13 cellular contexts compared by ENCODE assay signal in the genomic region with DNA sequence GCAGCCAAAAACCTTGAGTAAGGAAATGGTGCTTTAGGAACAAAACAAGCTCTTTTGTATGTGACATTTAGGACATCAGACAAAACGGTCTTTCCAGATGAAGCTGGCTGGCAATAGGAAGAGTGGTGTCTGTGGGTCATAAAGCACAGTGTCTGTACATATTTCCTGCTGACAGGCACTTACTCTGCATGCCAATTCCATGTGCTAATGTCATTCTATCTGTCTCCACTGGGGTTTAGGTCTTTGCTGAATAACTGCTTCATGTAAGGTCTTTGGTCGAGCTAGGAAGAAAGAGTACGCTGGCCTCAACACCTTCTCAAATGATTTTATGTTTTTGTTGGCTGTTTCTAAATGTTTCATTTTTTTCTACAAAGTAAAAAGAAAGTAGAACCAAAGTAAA.
DNase-seq lines count a peak whose midpoint lies in the region; ATAC-seq and TF ChIP-seq lines count a peak whose summit lies in the region.
"Had no signal": no experiment of that assay in that cellular context is flagged by ENCODE, and none has a peak within 500 bp of the region (broad histone marks: within the 10 kb centered on the region; RNA-seq: fewer than 3 reads in every experiment).

No MANE protein-coding gene starts in this region.

- H3K27ac ChIP-seq in osteoblast (ENCODE audit: low read depth, low read length) = no peak overlapping the region
- H3K27ac ChIP-seq: lower lobe of right lung, PC-9, tibial artery had no signal

- H3K9me3 ChIP-seq in osteoblast (ENCODE audit: low read depth, low read length) = no peaks in the 10 kb centered on the region
- H3K9me3 ChIP-seq: lower lobe of right lung, tibial artery had no signal

- H4K20me1 ChIP-seq in osteoblast (ENCODE audit: insufficient read depth, low read length) = no peaks in the 10 kb centered on the region

- no peak overlapping the region for H3K4me2 ChIP-seq in osteoblast (ENCODE audit: insufficient read depth, low read length)
- H3K4me2 ChIP-seq: PC-9 had no signal

- WGBS in lower leg skin, 2 donors = 51 to 54% methylated on average over 3 of the region's 3 CpGs

- DNase-seq in NCI-H2227 treated with DMSO at 0.1 percent for 48 hours (lab: John Stamatoyannopoulos, UW) (peak; percentile 10), NCI-H2227 (lab: John Stamatoyannopoulos, UW; ENCODE audit: unreplicated experiment) (no peak), NB4 (ENCODE audit: low read depth) (peak; percentile 2), fibroblast of pulmonary artery (ENCODE audit: low read depth) (no peak), osteoblast (ENCODE audit: insufficient read length, low spot score, missing footprints) (no peak), lower leg skin (ENCODE audit: low spot score in 2 of 2) (no peak), OCI-M2 (lab: John Stamatoyannopoulos, UW; ENCODE audit: unreplicated experiment) (no peak)
- DNase-seq: KG1, lower lobe of right lung, NCI-H2029, PC-9, tibial artery had no signal

- TF ChIP-seq POLR2A in NB4 (IDR thresholded peaks at IDR 0.05; ENCODE audit: extremely low read depth, insufficient read length) = no peak
- no peak for TF ChIP-seq POLR2A in lower leg skin (IDR thresholded peaks at IDR 0.05)

- no peaks in the 10 kb centered on the region for H3K27me3 ChIP-seq in osteoblast (ENCODE audit: insufficient read depth, low read length)
- H3K27me3 ChIP-seq: tibial artery had no signal

- no peak for ATAC-seq in HG02885 (IDR thresholded peaks at IDR 0.05; ENCODE audit: poor library complexity, unreplicated experiment)
- ATAC-seq: lower lobe of right lung had no signal

- H3K4me1 ChIP-seq in osteoblast (ENCODE audit: insufficient read depth, low read length) = no peaks in the 10 kb centered on the region
- H3K4me1 ChIP-seq: lower lobe of right lung had no signal

- intact Hi-C loops in lower leg skin (cut with DNase I; ENCODE audit: low total_unique reads) = no loop called here

- H2AFZ ChIP-seq in osteoblast (ENCODE audit: low read length) = no peak overlapping the region
- H2AFZ ChIP-seq: PC-9 had no signal

- no peaks in the 10 kb centered on the region for H3K36me3 ChIP-seq in osteoblast (ENCODE audit: insufficient read depth, low read length)
- H3K36me3 ChIP-seq: lower lobe of right lung, tibial artery had no signal

- TF ChIP-seq CTCF in NB4 (IDR thresholded peaks at IDR 0.05; ENCODE audit: low read depth, low read length) (no peak), fibroblast of pulmonary artery (IDR thresholded peaks at IDR 0.05; ENCODE audit: low read length, missing control alignments) (peak; percentile 11), osteoblast (IDR thresholded peaks at IDR 0.05; ENCODE audit: extremely low read depth, low read depth, low read length) (peak; percentile 23), lower leg skin (IDR thresholded peaks at IDR 0.05) (no peak)

- H3K79me2 ChIP-seq in osteoblast (ENCODE audit: insufficient read depth, low read length) = no peaks in the 10 kb centered on the region

- no peak overlapping the region for H3K4me3 ChIP-seq in NB4 (ENCODE audit: low read depth, low read length)
- H3K4me3 ChIP-seq in fibroblast of pulmonary artery (replicated peaks; ENCODE audit: low read depth, low read length) = no peak overlapping the region
- H3K4me3 ChIP-seq in osteoblast (ENCODE audit: insufficient read depth, low read length) = no peak overlapping the region
- no peak overlapping the region for H3K4me3 ChIP-seq in lower leg skin (ENCODE audit: low read depth, poor library complexity, severe bottlenecking)
- H3K4me3 ChIP-seq: lower lobe of right lung, PC-9, tibial artery had no signal

Comparison
In these comparisons a context has a peak if more than half of its experiments do, and no peak if none do; other contexts are left out.
1. DNase-seq: peak in NCI-H2227 treated with DMSO at 0.1 percent for 48 hours (single experiment) and NB4 (single experiment); none in NCI-H2227 (single experiment), fibroblast of pulmonary artery (single experiment), osteoblast (single experiment), lower leg skin (0 of 2) and OCI-M2 (single experiment).
2. CTCF ChIP-seq: peak in fibroblast of pulmonary artery (single experiment) and osteoblast (single experiment); none in NB4 (single experiment) and lower leg skin (0 of 3).